Comparison of ENCODE assay signal across 15 cellular contexts in genomic region chr1:63904826-63905225, GRCh38.
DNase-seq lines count a peak whose midpoint lies in the region; TF ChIP-seq lines count a peak whose summit lies in the region.
"Had no signal": no experiment of that assay in that cellular context is flagged by ENCODE, and none has a peak within 500 bp of the region (broad histone marks: within the 10 kb centered on the region; RNA-seq: fewer than 3 reads in every experiment).

No MANE protein-coding gene starts in this region.

- no peak overlapping the region for H3K4me3 Mint-ChIP-seq in endodermal cell

- no peaks in the 10 kb centered on the region for H3K27me3 Mint-ChIP-seq in endodermal cell (ENCODE audit: insufficient read depth)

- H3K27ac ChIP-seq in endodermal cell (ENCODE audit: low read depth, low read length) (no peak overlapping the region), spleen (peak overlapping the region in 6 of 8 donors; percentile 7 to 66 (median 44)), right atrium auricular region (no peak overlapping the region)
- H3K27ac ChIP-seq: C4-2B, Peyer's patch had no signal

- no peaks in the 10 kb centered on the region for H3K36me3 Mint-ChIP-seq in endodermal cell (ENCODE audit: low read depth)

- intact Hi-C loops in spleen (cut with DNase I; ENCODE audit: low total_unique reads) = no loop called here

- TF ChIP-seq CTCF in endodermal cell (conservative IDR thresholded peaks at IDR 0.05) (no peak), spleen (IDR thresholded peaks at IDR 0.05 in 8 of 11, conservative IDR thresholded peaks at IDR 0.05 in 3 of 11) (no peak), right atrium auricular region (IDR thresholded peaks at IDR 0.05) (no peak)

- H3K9me3 ChIP-seq in endodermal cell (ENCODE audit: control insufficient read depth, low read length) (no peaks in the 10 kb centered on the region), spleen (no peaks in the 10 kb centered on the region), right atrium auricular region (no peaks in the 10 kb centered on the region)
- H3K9me3 ChIP-seq: Peyer's patch had no signal

- no peak for TF ChIP-seq POLR2A in spleen (IDR thresholded peaks at IDR 0.05)

- no peak overlapping the region for H3K9ac ChIP-seq in endodermal cell (ENCODE audit: extremely low read depth, low read length, poor library complexity, severe bottlenecking)

- H3K36me3 ChIP-seq in endodermal cell (ENCODE audit: control insufficient read depth, insufficient read depth, low read length) (no peaks in the 10 kb centered on the region), spleen (no peaks in the 10 kb centered on the region), right atrium auricular region (no peaks in the 10 kb centered on the region)
- H3K36me3 ChIP-seq: Peyer's patch had no signal

- H3K27me3 ChIP-seq in endodermal cell (ENCODE audit: control insufficient read depth, insufficient read depth, low read length, poor library complexity, severe bottlenecking) = peaks cover 6% of the 10 kb centered on the region
- H3K27me3 ChIP-seq in spleen (replicated peaks in 1 of 7) = no peaks in the 10 kb centered on the region
- no peaks in the 10 kb centered on the region for H3K27me3 ChIP-seq in right atrium auricular region
- H3K27me3 ChIP-seq: Peyer's patch had no signal

- no peaks in the 10 kb centered on the region for H3K9me3 Mint-ChIP-seq in endodermal cell

- DNase-seq in NCI-H82 (lab: John Stamatoyannopoulos, UW) (peak; percentile 84), NCI-H82 treated with DMSO at 0.1 percent for 48 hours (lab: John Stamatoyannopoulos, UW; ENCODE audit: unreplicated experiment) (no peak), NCI-H446 treated with DMSO at 0.1 percent for 48 hours (lab: John Stamatoyannopoulos, UW) (peak; percentile 11), endodermal cell (peak; percentile 60), spleen (no peak), NCI-H2081 treated with DMSO at 0.1 percent for 48 hours (lab: John Stamatoyannopoulos, UW) (no peak), anterior cingulate cortex (lab: John Stamatoyannopoulos, UW) (no peak), right atrium auricular region (ENCODE audit: low spot score) (no peak)
- DNase-seq: COR-L47, DMS79, Kasumi-1, NCI-H187 treated with DMSO at 0.1 percent for 48 hours, Peyer's patch, Right ventricle myocardium superior had no signal

- 88 to 91% methylated on average over 2 of the region's 2 CpGs for WGBS in endodermal cell (ENCODE audit: insufficient coverage in 1 of 2, insufficient read length in 1 of 2), 2 experiments
- 73 to 81% (median 79%) methylated on average over 2 of the region's 2 CpGs for WGBS in spleen, 5 donors

- H3K4me1 ChIP-seq in endodermal cell (ENCODE audit: control insufficient read depth, insufficient read depth, low read length) (peaks cover 27% of the 10 kb centered on the region), spleen (peaks cover 0 to 13% (median 0%) of the 10 kb centered on the region in 6 donors), right atrium auricular region (peaks cover 0 to 7% of the 10 kb centered on the region in 2 donors)

- H3K4me1 Mint-ChIP-seq in endodermal cell = peaks cover 66% of the 10 kb centered on the region

- H3K27ac Mint-ChIP-seq in endodermal cell = peak overlapping the region; percentile 48

- no peak overlapping the region for H3K4me3 ChIP-seq in endodermal cell (ENCODE audit: low read length)
- H3K4me3 ChIP-seq in spleen = no peak overlapping the region
- H3K4me3 ChIP-seq in right atrium auricular region = no peak overlapping the region
- H3K4me3 ChIP-seq: Peyer's patch had no signal

Comparison
In these comparisons a context has a peak if more than half of its experiments do, and no peak if none do; other contexts are left out.
1. DNase-seq: peak in NCI-H82 (single experiment), NCI-H446 treated with DMSO at 0.1 percent for 48 hours (single experiment) and endodermal cell (single experiment); none in NCI-H82 treated with DMSO at 0.1 percent for 48 hours (single experiment), spleen (single experiment), NCI-H2081 treated with DMSO at 0.1 percent for 48 hours (single experiment), anterior cingulate cortex (0 of 58) and right atrium auricular region (single experiment).
2. H3K27ac ChIP-seq: peak in spleen (6 of 8); none in endodermal cell (single experiment) and right atrium auricular region (0 of 2).